In the genomic region with DNA sequence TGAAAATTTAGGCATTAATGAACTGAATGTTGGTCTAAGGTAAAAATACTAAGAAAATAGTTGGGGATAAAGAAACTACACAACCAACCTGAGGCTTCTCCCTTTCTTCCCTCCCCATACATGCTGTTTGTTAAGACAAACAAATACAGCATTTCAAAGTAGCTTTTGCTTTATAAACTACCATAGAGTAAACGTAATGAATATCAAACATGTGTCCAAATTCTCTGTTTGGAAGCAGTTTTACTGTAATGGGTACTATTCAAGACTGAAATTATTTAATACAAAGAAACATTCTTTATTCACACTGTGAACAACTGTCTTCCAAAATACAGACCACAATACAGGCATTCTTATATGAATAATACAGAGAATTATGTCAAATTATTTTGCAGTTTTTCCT, we compare ENCODE assay signal across 18 cellular contexts. TPM values are rescaled to one million over a fixed set of nuclear protein-coding genes. Genes with fewer than 3 reads are reported as not detected.
DNase-seq lines count a peak whose midpoint lies in the region; ATAC-seq and TF ChIP-seq lines count a peak whose summit lies in the region.
"Had no signal": no experiment of that assay in that cellular context is flagged by ENCODE, and none has a peak within 500 bp of the region (broad histone marks: within the 10 kb centered on the region; RNA-seq: fewer than 3 reads in every experiment).

No MANE protein-coding gene starts in this region.

- no peak overlapping the region for H3K4me3 Mint-ChIP-seq in activated T-helper 17 cell treated with anti-CD3 and anti-CD28 coated beads, Interleukin-2, amount 50 U/mL, for 72 hours
- H3K4me3 Mint-ChIP-seq: activated naive CD8-positive, alpha-beta T cell treated with anti-CD3 and anti-CD28 coated beads for 36 hours; IgD-negative memory B cell had no signal

- H3K36me3 Mint-ChIP-seq in activated T-helper 17 cell treated with anti-CD3 and anti-CD28 coated beads, Interleukin-2, amount 50 U/mL, for 72 hours (ENCODE audit: low read depth), result peaks cover 21% of the 10 kb centered on the region

- H3K4me2 ChIP-seq in GM23248 (ENCODE audit: unreplicated experiment) (peak overlapping the region; percentile 63), fibroblast of lung (ENCODE audit: extremely low read depth, insufficient read depth, low read length) (peak overlapping the region; percentile 17)
- H3K4me2 ChIP-seq: BLaER1 had no signal

- DNase-seq in GM23248, result no peak
- no peak for DNase-seq in fibroblast of lung (ENCODE audit: low read depth in 2 of 2)
- peak; percentile 71 for DNase-seq in pons (ENCODE audit: low spot score)
- no peak for DNase-seq in head of caudate nucleus
- no peak for DNase-seq in NCI-H2171 (lab: John Stamatoyannopoulos, UW)
- DNase-seq: activated naive CD8-positive, alpha-beta T cell treated with anti-CD3 and anti-CD28 coated beads for 36 hours; GOT3; NCI-H1694; SJCRH30; stimulated activated CD4-positive, alpha-beta T cell treated with anti-CD3 and anti-CD28 coated beads, Interleukin-4, amount 100 ng/mL, for 4 hours; stimulated activated naive CD4-positive, alpha-beta T cell had no signal

- in situ Hi-C loops in GM23248 (cut with MboI), result no loop called here

- H3K27me3 ChIP-seq in GM23248 (replicated peaks; ENCODE audit: insufficient read depth) (no peaks in the 10 kb centered on the region), fibroblast of lung (ENCODE audit: control insufficient read depth, insufficient read depth, low read length) (no peaks in the 10 kb centered on the region)
- H3K27me3 ChIP-seq: BLaER1, SJCRH30 had no signal

- H3K27ac Mint-ChIP-seq in activated T-helper 17 cell treated with anti-CD3 and anti-CD28 coated beads, Interleukin-2, amount 50 U/mL, for 72 hours, result no peak overlapping the region
- H3K27ac Mint-ChIP-seq: activated naive CD8-positive, alpha-beta T cell treated with anti-CD3 and anti-CD28 coated beads for 36 hours; IgD-negative memory B cell had no signal

- H3K9ac ChIP-seq in GM23248, result peak overlapping the region; percentile 82
- H3K9ac ChIP-seq in fibroblast of lung (ENCODE audit: insufficient read depth, low read length), result no peak overlapping the region
- H3K9ac ChIP-seq: BLaER1 had no signal

- peak overlapping the region; percentile 68 for H2AFZ ChIP-seq in GM23248
- no peak overlapping the region for H2AFZ ChIP-seq in fibroblast of lung (ENCODE audit: low read length)

- H3K9me3 Mint-ChIP-seq in activated T-helper 17 cell treated with anti-CD3 and anti-CD28 coated beads, Interleukin-2, amount 50 U/mL, for 72 hours, result no peaks in the 10 kb centered on the region
- H3K9me3 Mint-ChIP-seq: activated naive CD8-positive, alpha-beta T cell treated with anti-CD3 and anti-CD28 coated beads for 36 hours; IgD-negative memory B cell had no signal

- peak overlapping the region; percentile 97 for H3K27ac ChIP-seq in GM23248
- peak overlapping the region; percentile 59 for H3K27ac ChIP-seq in fibroblast of lung (ENCODE audit: insufficient read depth, low read length)
- H3K27ac ChIP-seq: BLaER1, prostate gland, SJCRH30 had no signal

- no peaks in the 10 kb centered on the region for H4K20me1 ChIP-seq in GM23248 (ENCODE audit: insufficient read depth)
- no peaks in the 10 kb centered on the region for H4K20me1 ChIP-seq in fibroblast of lung (ENCODE audit: control insufficient read depth, extremely low read depth, insufficient read depth, low read length)
- H4K20me1 ChIP-seq: BLaER1 had no signal

- H3K36me3 ChIP-seq in GM23248 (ENCODE audit: low read depth), result no peaks in the 10 kb centered on the region
- H3K36me3 ChIP-seq in fibroblast of lung (ENCODE audit: control insufficient read depth, insufficient read depth, low read length), result no peaks in the 10 kb centered on the region
- H3K36me3 ChIP-seq: prostate gland, SJCRH30 had no signal

- peak; percentile 5 for ATAC-seq in activated T-helper 17 cell treated with anti-CD3 and anti-CD28 coated beads, Interleukin-2, amount 50 U/mL, for 72 hours (replicated peaks)
- no peak for ATAC-seq in HG02678 (IDR thresholded peaks at IDR 0.05; ENCODE audit: unreplicated experiment)
- ATAC-seq in GM19351 (IDR thresholded peaks at IDR 0.05; ENCODE audit: unreplicated experiment), result no peak

- H3K9me3 ChIP-seq in GM23248 (ENCODE audit: low read depth) (no peaks in the 10 kb centered on the region), fibroblast of lung (ENCODE audit: control insufficient read depth, insufficient read depth, low read depth, low read length) (no peaks in the 10 kb centered on the region)
- H3K9me3 ChIP-seq: BLaER1, prostate gland, SJCRH30 had no signal

- peaks cover 4% of the 10 kb centered on the region for H3K4me1 Mint-ChIP-seq in activated T-helper 17 cell treated with anti-CD3 and anti-CD28 coated beads, Interleukin-2, amount 50 U/mL, for 72 hours

- H3K27me3 Mint-ChIP-seq in activated T-helper 17 cell treated with anti-CD3 and anti-CD28 coated beads, Interleukin-2, amount 50 U/mL, for 72 hours, result no peaks in the 10 kb centered on the region
- H3K27me3 Mint-ChIP-seq: activated naive CD8-positive, alpha-beta T cell treated with anti-CD3 and anti-CD28 coated beads for 36 hours; IgD-negative memory B cell had no signal

- peaks cover 73% of the 10 kb centered on the region for H3K79me2 ChIP-seq in GM23248 (ENCODE audit: insufficient read depth)
- no peaks in the 10 kb centered on the region for H3K79me2 ChIP-seq in fibroblast of lung (ENCODE audit: control insufficient read depth, insufficient read depth, low read length)

- H3K4me3 ChIP-seq in GM23248 (peak overlapping the region; percentile 49), fibroblast of lung (replicated peaks in 1 of 4; ENCODE audit: control extremely low read depth in 1 of 4, insufficient read depth in 1 of 4, low read depth in 3 of 4, low read length in 4 of 4) (no peak overlapping the region)
- H3K4me3 ChIP-seq: BLaER1, lung, prostate gland, SJCRH30 had no signal

- H3K9me2 ChIP-seq in GM23248 (ENCODE audit: insufficient read depth), result no peaks in the 10 kb centered on the region

- WGBS in GM23248 (ENCODE audit: low coverage in 1 of 2, low lambda C conversion rate in 2 of 2, missing lambda C conversion rate in 2 of 2), 2 experiments, result 0% methylated on average over 1 of the region's 1 CpG

- peaks cover 53% of the 10 kb centered on the region for H3K4me1 ChIP-seq in GM23248 (ENCODE audit: insufficient read depth)
- peaks cover 8% of the 10 kb centered on the region for H3K4me1 ChIP-seq in fibroblast of lung (ENCODE audit: control insufficient read depth, extremely low read depth, insufficient read depth, low read length)
- H3K4me1 ChIP-seq: BLaER1, prostate gland, SJCRH30 had no signal

- TF ChIP-seq CTCF in fibroblast of lung (conservative IDR thresholded peaks at IDR 0.05 in 1 of 2, IDR thresholded peaks at IDR 0.05 in 1 of 2; ENCODE audit: low read depth in 1 of 2, low read length in 2 of 2), result no peak

- H3F3A ChIP-seq in GM23248 (ENCODE audit: insufficient read depth), result peaks cover 49% of the 10 kb centered on the region

- intact Hi-C loops in head of caudate nucleus (cut with DNase I), result loop anchor here (5.0 kb wide), 1 partner anchor 54 kb away; a partner anchor contains a TSS

RNA-seq across cellular contexts. Expression of a gene that starts 52.0 kb away (rescaled TPM):
- total RNA-seq in GM23248 (2014; rRNA removed; shearing (Covaris generic)), result 52.6 and 54.6 TPM in 2 replicates
- polyA plus RNA-seq in GM23248 (2016; fragmentation: Nextera tagmentation; extraction: Ambion mirVana) (27.8 and 30.4 TPM in 2 replicates), fibroblast of lung (26.7 and 35.9 TPM in 2 replicates)
- total RNA-seq in activated T-helper 17 cell treated with anti-CD3 and anti-CD28 coated beads, Interleukin-2, amount 50 U/mL, for 72 hours, result 1 to 10 TPM; 4.4 to 5.0 TPM
- 36.2 and 54.2 TPM in 2 replicates for total RNA-seq in fibroblast of lung
- polyA plus RNA-seq in fibroblast of lung (2012), result 17.2 and 21.2 TPM in 2 replicates
- 70.3 and 73.4 TPM in 2 replicates for polyA minus RNA-seq in fibroblast of lung (ENCODE audit: low replicate concordance)
